In the genomic region with DNA sequence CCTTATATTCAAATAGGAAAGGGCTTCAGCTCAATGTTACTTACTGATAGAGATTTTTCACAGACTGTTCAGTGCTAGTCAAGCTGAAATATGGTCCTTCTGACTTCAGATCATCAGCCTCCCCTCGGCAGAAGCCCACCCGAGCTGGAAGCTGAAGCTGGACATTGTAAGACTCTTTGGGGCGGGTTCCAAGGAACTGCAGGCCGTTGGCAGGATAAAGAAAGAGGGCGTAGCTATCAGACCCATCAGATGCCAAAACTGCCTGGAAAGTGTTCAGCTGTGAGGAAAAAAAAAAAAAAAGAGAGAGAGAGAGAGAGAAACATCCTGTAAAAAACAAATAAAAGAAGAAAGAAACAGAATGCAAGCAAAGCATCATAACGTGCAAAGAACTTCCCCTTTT, we compare ENCODE assay signal across 24 cellular contexts. TPM values are rescaled to one million over a fixed set of nuclear protein-coding genes. Genes with fewer than 3 reads are reported as not detected.
DNase-seq lines count a peak whose midpoint lies in the region; ATAC-seq and TF ChIP-seq lines count a peak whose summit lies in the region.
"Had no signal": no experiment of that assay in that cellular context is flagged by ENCODE, and none has a peak within 500 bp of the region (broad histone marks: within the 10 kb centered on the region; RNA-seq: fewer than 3 reads in every experiment).

No MANE protein-coding gene starts in this region.

- 25 to 26% methylated on average over 6 of the region's 6 CpGs for WGBS in GM23248 (ENCODE audit: low coverage in 1 of 2, low lambda C conversion rate in 2 of 2, missing lambda C conversion rate in 2 of 2), 2 experiments
- WGBS in esophagus squamous epithelium, 2 donors, result 5 to 17% methylated on average over 3 to 6 of the region's 6 CpGs
- 13% methylated on average over 6 of the region's 6 CpGs for WGBS in right cardiac atrium

- H3F3A ChIP-seq in GM23248 (ENCODE audit: insufficient read depth), result peaks cover 10% of the 10 kb centered on the region; the same call in 1 of the 2 replicates

- in situ Hi-C loops in GM23248 (cut with MboI), result no loop called here

- no peaks in the 10 kb centered on the region for H3K4me1 Mint-ChIP-seq in activated CD8-positive, alpha-beta T cell treated with anti-CD3 and anti-CD28 coated beads for 36 hours (ENCODE audit: low read depth)
- no peaks in the 10 kb centered on the region for H3K4me1 Mint-ChIP-seq in activated CD4-positive, alpha-beta T cell treated with anti-CD3 and anti-CD28 coated beads, Interleukin-2, amount 10 ng/mL, durations not matched to agents 24 days and 14 days

- H3K27me3 ChIP-seq in GM23248 (replicated peaks; ENCODE audit: insufficient read depth), result no peaks in the 10 kb centered on the region
- no peaks in the 10 kb centered on the region for H3K27me3 ChIP-seq in esophagus squamous epithelium
- no peaks in the 10 kb centered on the region for H3K27me3 ChIP-seq in right cardiac atrium (ENCODE audit: control insufficient read depth, insufficient read depth)
- no peaks in the 10 kb centered on the region for H3K27me3 ChIP-seq in stomach smooth muscle (ENCODE audit: control insufficient read depth in 1 of 2, insufficient read depth in 2 of 2, low read length in 2 of 2)
- no peaks in the 10 kb centered on the region for H3K27me3 ChIP-seq in effector memory CD4-positive, alpha-beta T cell (replicated peaks; ENCODE audit: control insufficient read depth, insufficient read depth, low read length, poor library complexity, severe bottlenecking)
- H3K27me3 ChIP-seq: ovary had no signal

- CTCF ChIA-PET in activated CD8-positive, alpha-beta T cell treated with anti-CD3 and anti-CD28 coated beads for 36 hours (lab: Charles Lee), result interaction anchor here (1.2 kb wide), 1 partner anchor 87 kb away, joined by 3 read pairs; no protein-coding TSS in a partner anchor

- peaks cover 7% of the 10 kb centered on the region for H3K27me3 Mint-ChIP-seq in activated CD8-positive, alpha-beta T cell treated with anti-CD3 and anti-CD28 coated beads for 36 hours
- H3K27me3 Mint-ChIP-seq in activated CD4-positive, alpha-beta T cell treated with anti-CD3 and anti-CD28 coated beads, Interleukin-2, amount 10 ng/mL, durations not matched to agents 24 days and 14 days, result peaks cover 59% of the 10 kb centered on the region

- peak; percentile 55 to 68 for ATAC-seq in right cardiac atrium
- ATAC-seq in activated CD8-positive, alpha-beta T cell treated with anti-CD3 and anti-CD28 coated beads for 36 hours, result no peak
- ATAC-seq: mucosa of descending colon had no signal

- H3K9me3 Mint-ChIP-seq in activated CD8-positive, alpha-beta T cell treated with anti-CD3 and anti-CD28 coated beads for 36 hours, result no peaks in the 10 kb centered on the region
- peaks cover under 1% of the 10 kb centered on the region for H3K9me3 Mint-ChIP-seq in activated CD4-positive, alpha-beta T cell treated with anti-CD3 and anti-CD28 coated beads, Interleukin-2, amount 10 ng/mL, durations not matched to agents 24 days and 14 days
- H3K9me3 Mint-ChIP-seq: CD4-positive, alpha-beta memory T cell had no signal

- no peaks in the 10 kb centered on the region for H3K9me3 ChIP-seq in GM23248 (ENCODE audit: low read depth)
- H3K9me3 ChIP-seq in esophagus squamous epithelium, result no peaks in the 10 kb centered on the region
- no peaks in the 10 kb centered on the region for H3K9me3 ChIP-seq in right cardiac atrium (ENCODE audit: control insufficient read depth, low read length)
- H3K9me3 ChIP-seq in stomach smooth muscle (ENCODE audit: control insufficient read depth in 2 of 2, low read length in 2 of 2), result no peaks in the 10 kb centered on the region
- no peaks in the 10 kb centered on the region for H3K9me3 ChIP-seq in effector memory CD4-positive, alpha-beta T cell (ENCODE audit: control insufficient read depth, low read length)
- H3K9me3 ChIP-seq: mucosa of descending colon, ovary, SK-N-SH, spleen had no signal

- POLR2A ChIA-PET in activated CD8-positive, alpha-beta T cell treated with anti-CD3 and anti-CD28 coated beads for 36 hours (lab: Charles Lee), result interaction anchor here (1.0 kb wide), 1 partner anchor 9 kb away, joined by 3 read pairs; the partner anchor contains the start of gene NID2

- H4K20me1 ChIP-seq in GM23248 (ENCODE audit: insufficient read depth), result no peaks in the 10 kb centered on the region

- H3K79me2 ChIP-seq in GM23248 (ENCODE audit: insufficient read depth), result peaks cover 5% of the 10 kb centered on the region; the same call in 1 of the 2 replicates

- H3K9me2 ChIP-seq in GM23248 (ENCODE audit: insufficient read depth), result 0 out of 2 replicates have a peak, but pooled peaks cover 4% of the 10 kb centered on the region
- H3K9me2 ChIP-seq: SK-N-SH had no signal

- H3K36me3 Mint-ChIP-seq in activated CD8-positive, alpha-beta T cell treated with anti-CD3 and anti-CD28 coated beads for 36 hours (ENCODE audit: low read depth), result no peaks in the 10 kb centered on the region
- H3K36me3 Mint-ChIP-seq in activated CD4-positive, alpha-beta T cell treated with anti-CD3 and anti-CD28 coated beads, Interleukin-2, amount 10 ng/mL, durations not matched to agents 24 days and 14 days (ENCODE audit: low read depth), result no peaks in the 10 kb centered on the region
- H3K36me3 Mint-ChIP-seq: CD4-positive, alpha-beta memory T cell had no signal

- DNase-seq in GM23248 (peak; percentile 52), esophagus squamous epithelium (lab: John Stamatoyannopoulos, UW) (no peak), right cardiac atrium (peak; percentile 35 to 70 (median 63)), NAMALWA (ENCODE audit: low spot score) (no peak)
- DNase-seq in activated CD8-positive, alpha-beta T cell treated with anti-CD3 and anti-CD28 coated beads for 36 hours, result no peak
- no peak for DNase-seq in activated CD4-positive, alpha-beta T cell treated with anti-CD3 and anti-CD28 coated beads, Interleukin-2, amount 10 ng/mL, durations not matched to agents 24 days and 14 days
- no peak for DNase-seq in effector memory CD4-positive, alpha-beta T cell
- DNase-seq: ACHN; activated CD4-positive, alpha-beta T cell treated with anti-CD3 and anti-CD28 coated beads for 1 hour; activated effector memory CD4-positive, alpha-beta T cell treated with anti-CD3 and anti-CD28 coated beads, Interleukin-2, amount 50 U/mL, for 16 hours; amygdala; CD4-positive, alpha-beta memory T cell; DMS79 treated with DMSO at 0.1 percent for 48 hours; hippocampal formation; Kasumi-1; mucosa of descending colon; NCI-H1105 treated with DMSO at 0.1 percent for 48 hours; NCI-H774; PC-9; SK-N-SH; spleen; T1000 had no signal

- TF ChIP-seq CTCF in esophagus squamous epithelium (IDR thresholded peaks at IDR 0.05), result no peak
- TF ChIP-seq CTCF in activated CD8-positive, alpha-beta T cell treated with anti-CD3 and anti-CD28 coated beads for 36 hours (IDR thresholded peaks at IDR 0.05), result no peak

- H3K27ac Mint-ChIP-seq in activated CD8-positive, alpha-beta T cell treated with anti-CD3 and anti-CD28 coated beads for 36 hours, result no peak overlapping the region
- no peak overlapping the region for H3K27ac Mint-ChIP-seq in activated CD4-positive, alpha-beta T cell treated with anti-CD3 and anti-CD28 coated beads, Interleukin-2, amount 10 ng/mL, durations not matched to agents 24 days and 14 days
- H3K27ac Mint-ChIP-seq: CD4-positive, alpha-beta memory T cell had no signal

- H3K4me2 ChIP-seq in GM23248 (ENCODE audit: unreplicated experiment), result peak overlapping the region; percentile 29
- H3K4me2 ChIP-seq: PC-9, SK-N-SH had no signal

- intact Hi-C loops in esophagus squamous epithelium (cut with DNase I) (no loop called here), right cardiac atrium (cut with DNase I) (loop anchor here in 1 of 4 donors (10.0 kb wide), 1 partner anchor 45 kb away; no protein-coding TSS in a partner anchor)
- intact Hi-C loops in activated CD8-positive, alpha-beta T cell treated with anti-CD3 and anti-CD28 coated beads for 36 hours (cut with micrococcal nuclease), result no loop called here
- intact Hi-C loops in activated CD4-positive, alpha-beta T cell treated with anti-CD3 and anti-CD28 coated beads, Interleukin-2, amount 10 ng/mL, durations not matched to agents 24 days and 14 days (cut with micrococcal nuclease), result loop anchor here (10.0 kb wide), 1 partner anchor 205 kb away; the partner anchor contains the start of gene PTGDR

- no peak overlapping the region for H2AFZ ChIP-seq in GM23248
- H2AFZ ChIP-seq: PC-9 had no signal

- H3K27ac ChIP-seq in GM23248 (peak overlapping the region; percentile 26), esophagus squamous epithelium (peak overlapping the region in 3 of 4 donors; percentile 32 to 71 (median 39)), right cardiac atrium (ENCODE audit: low read length) (peak overlapping the region; percentile 88), stomach smooth muscle (ENCODE audit: low read length) (peak overlapping the region; percentile 11)
- H3K27ac ChIP-seq in effector memory CD4-positive, alpha-beta T cell (ENCODE audit: insufficient read depth, low read length, poor library complexity, severe bottlenecking), result no peak overlapping the region
- H3K27ac ChIP-seq: PC-9, spleen had no signal

- peaks cover 39% of the 10 kb centered on the region for H3K4me1 ChIP-seq in GM23248 (ENCODE audit: insufficient read depth)
- H3K4me1 ChIP-seq in esophagus squamous epithelium, result peaks cover 0 to 58% (median 12%) of the 10 kb centered on the region in 3 donors
- peaks cover 17% of the 10 kb centered on the region for H3K4me1 ChIP-seq in right cardiac atrium (ENCODE audit: control insufficient read depth, insufficient read depth, low read length)
- peaks cover 58% of the 10 kb centered on the region for H3K4me1 ChIP-seq in stomach smooth muscle (ENCODE audit: control insufficient read depth, insufficient read depth, low read length)
- no peaks in the 10 kb centered on the region for H3K4me1 ChIP-seq in effector memory CD4-positive, alpha-beta T cell (ENCODE audit: control insufficient read depth, insufficient read depth, low read length, poor library complexity, severe bottlenecking)

- H3K9ac ChIP-seq in GM23248, result no peak overlapping the region
- H3K9ac ChIP-seq in stomach smooth muscle (ENCODE audit: low read length in 2 of 2), result no peak overlapping the region
- H3K9ac ChIP-seq: SK-N-SH had no signal

- H3K36me3 ChIP-seq in GM23248 (ENCODE audit: low read depth) (no peaks in the 10 kb centered on the region), esophagus squamous epithelium (no peaks in the 10 kb centered on the region), stomach smooth muscle (ENCODE audit: control insufficient read depth in 2 of 2, insufficient read depth in 2 of 2, low read length in 2 of 2) (peaks cover 0 to 11% of the 10 kb centered on the region in 2 donors)
- no peaks in the 10 kb centered on the region for H3K36me3 ChIP-seq in effector memory CD4-positive, alpha-beta T cell (ENCODE audit: control insufficient read depth, insufficient read depth, low read length)
- H3K36me3 ChIP-seq: ovary, spleen had no signal

- H3K4me3 Mint-ChIP-seq in activated CD8-positive, alpha-beta T cell treated with anti-CD3 and anti-CD28 coated beads for 36 hours, result no peak overlapping the region
- H3K4me3 Mint-ChIP-seq in activated CD4-positive, alpha-beta T cell treated with anti-CD3 and anti-CD28 coated beads, Interleukin-2, amount 10 ng/mL, durations not matched to agents 24 days and 14 days, result no peak overlapping the region
- H3K4me3 Mint-ChIP-seq: CD4-positive, alpha-beta memory T cell had no signal

- no peak overlapping the region for H3K4me3 ChIP-seq in GM23248
- H3K4me3 ChIP-seq in esophagus squamous epithelium, result no peak overlapping the region
- no peak overlapping the region for H3K4me3 ChIP-seq in right cardiac atrium (ENCODE audit: low read length)
- H3K4me3 ChIP-seq in stomach smooth muscle (ENCODE audit: low read length in 2 of 2), result peak overlapping the region in 1 of 2 donors; percentile 16
- H3K4me3 ChIP-seq in effector memory CD4-positive, alpha-beta T cell (ENCODE audit: insufficient read depth, low read depth, low read length, poor library complexity, severe bottlenecking), result no peak overlapping the region
- H3K4me3 ChIP-seq: mucosa of descending colon, ovary, PC-9, spleen had no signal

- TF ChIP-seq POLR2A in esophagus squamous epithelium (IDR thresholded peaks at IDR 0.05), result no peak

RNA-seq across cellular contexts. Expression of gene NID2, which starts 8.8 kb away (rescaled TPM):
- 59.8 and 66.6 TPM in 2 replicates for total RNA-seq in GM23248 (2014; rRNA removed; shearing (Covaris generic))
- 39.8 and 40.0 TPM in 2 replicates for polyA plus RNA-seq in GM23248 (2016; fragmentation: Nextera tagmentation; extraction: Ambion mirVana)
- total RNA-seq in esophagus squamous epithelium, result 10 to 100 TPM in 1 of 4 donors, 1 to 10 TPM in 2, under 1 TPM in 1; 0.91 to 12.2 (median 3.2) TPM
- total RNA-seq in right cardiac atrium, result 10 to 100 TPM; 22.5 to 38.1 (median 29.2) TPM
- 18.9 TPM for polyA plus RNA-seq in right cardiac atrium
- total RNA-seq in activated CD8-positive, alpha-beta T cell treated with anti-CD3 and anti-CD28 coated beads for 36 hours, result under 1 TPM in 1 of 2 experiments, not detected in 1; 0.29 TPM
- total RNA-seq in activated CD4-positive, alpha-beta T cell treated with anti-CD3 and anti-CD28 coated beads, Interleukin-2, amount 10 ng/mL, durations not matched to agents 24 days and 14 days, result 0.09 TPM in 2 replicates
- total RNA-seq: CD4-positive, alpha-beta memory T cell had no signal

Comparison
In these comparisons a context has a peak if more than half of its experiments do, and no peak if none do; other contexts are left out.
1. DNase-seq: peak in GM23248 (single experiment) and right cardiac atrium (3 of 3); none in esophagus squamous epithelium (single experiment), activated CD8-positive, alpha-beta T cell treated with anti-CD3 and anti-CD28 coated beads for 36 hours (single experiment), activated CD4-positive, alpha-beta T cell treated with anti-CD3 and anti-CD28 coated beads, Interleukin-2, amount 10 ng/mL, durations not matched to agents 24 days and 14 days (single experiment), NAMALWA (single experiment) and effector memory CD4-positive, alpha-beta T cell (0 of 3).